32 cellular contexts compared by ENCODE assay signal in the genomic region with DNA sequence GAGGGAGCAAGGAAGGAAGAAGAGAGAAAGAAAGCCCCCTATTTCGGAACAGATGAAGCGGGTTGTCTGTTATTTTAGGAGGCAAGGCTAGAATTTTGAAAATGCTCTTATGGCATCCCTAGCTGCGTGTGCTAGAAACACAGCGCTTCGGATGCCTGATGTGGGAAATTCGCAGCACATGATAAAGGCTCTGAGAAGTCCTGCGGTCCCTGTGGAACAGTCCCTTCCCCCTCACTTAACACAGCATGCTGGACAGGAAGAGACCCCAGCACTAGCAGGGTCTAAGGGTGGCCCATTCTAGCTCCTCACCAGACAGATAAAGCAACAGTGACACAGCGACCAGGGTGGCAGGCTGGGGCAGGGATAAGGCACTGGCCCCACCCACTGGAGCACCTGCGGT.
"Had no signal": no experiment of that assay in that cellular context is flagged by ENCODE, and none has a peak within 500 bp of the region (broad histone marks: within the 10 kb centered on the region; RNA-seq: fewer than 3 reads in every experiment).

No MANE protein-coding gene starts in this region.

- H3K9me3 Mint-ChIP-seq: activated B cell treated with CpG ODN at 0.5 μM for 24 hours; activated CD4-positive, alpha-beta memory T cell treated with anti-CD3 and anti-CD28 coated beads for 36 hours; activated naive CD4-positive, alpha-beta T cell treated with anti-CD3 and anti-CD28 coated beads, Interleukin-2, amount 10 ng/mL, durations not matched to agents 7 days and 5 days; activated naive CD8-positive, alpha-beta T cell treated with anti-CD3 and anti-CD28 coated beads for 36 hours; activated naive CD8-positive, alpha-beta T cell treated with anti-CD3 and anti-CD28 coated beads, Interleukin-2, amount 50 U/mL, for 24 hours; T-cell; T-helper 1 cell treated with Interleukin-12 subunit alpha and Interleukin-12 subunit beta and Interleukin-4 antibody, amounts not matched to agents 30 μg/mL and 1 μg/mL, for 36 hours; T-helper 2 cell treated with Interferon-gamma antibody and Interleukin-4, amounts not matched to agents 5 μg/mL and 100 μg/mL, for 36 hours had no signal

- H3K27ac Mint-ChIP-seq: activated B cell treated with CpG ODN at 0.5 μM for 24 hours; activated CD4-positive, alpha-beta memory T cell treated with anti-CD3 and anti-CD28 coated beads for 36 hours; activated CD8-positive, alpha-beta memory T cell treated with anti-CD3 and anti-CD28 coated beads, Interleukin-2, amount 10 ng/mL, durations not matched to agents 7 days and 5 days; activated CD8-positive, alpha-beta T cell treated with anti-CD3 and anti-CD28 coated beads, Interleukin-2, amount 10 ng/mL, durations not matched to agents 7 days and 5 days; activated naive CD4-positive, alpha-beta T cell treated with anti-CD3 and anti-CD28 coated beads, Interleukin-2, amount 10 ng/mL, durations not matched to agents 7 days and 5 days; activated naive CD8-positive, alpha-beta T cell treated with anti-CD3 and anti-CD28 coated beads for 36 hours; activated naive CD8-positive, alpha-beta T cell treated with anti-CD3 and anti-CD28 coated beads, Interleukin-2, amount 50 U/mL, for 24 hours; T-cell; T-helper 1 cell treated with Interleukin-12 subunit alpha and Interleukin-12 subunit beta and Interleukin-4 antibody, amounts not matched to agents 30 μg/mL and 1 μg/mL, for 36 hours; T-helper 2 cell treated with Interferon-gamma antibody and Interleukin-4, amounts not matched to agents 5 μg/mL and 100 μg/mL, for 36 hours had no signal

- ATAC-seq: activated CD4-positive, CD25-positive, alpha-beta regulatory T cell treated with anti-CD3 and anti-CD28 coated beads, Interleukin-2, amount 50 U/mL, for 24 hours; activated CD8-positive, alpha-beta memory T cell treated with anti-CD3 and anti-CD28 coated beads, Interleukin-2, amount 10 ng/mL, durations not matched to agents 7 days and 5 days; activated CD8-positive, alpha-beta T cell treated with anti-CD3 and anti-CD28 coated beads, Interleukin-2, amount 10 ng/mL, durations not matched to agents 7 days and 5 days; activated naive CD8-positive, alpha-beta T cell treated with anti-CD3 and anti-CD28 coated beads, Interleukin-2, amount 50 U/mL, for 24 hours; gastroesophageal sphincter; heart right ventricle; T-cell had no signal

- H3K9me3 ChIP-seq: adrenal gland, breast epithelium, colonic mucosa, esophagus squamous epithelium, gastroesophageal sphincter, heart right ventricle had no signal

- H3K36me3 Mint-ChIP-seq: activated CD4-positive, alpha-beta memory T cell treated with anti-CD3 and anti-CD28 coated beads for 36 hours; activated CD8-positive, alpha-beta memory T cell treated with anti-CD3 and anti-CD28 coated beads, Interleukin-2, amount 10 ng/mL, durations not matched to agents 7 days and 5 days; activated naive CD4-positive, alpha-beta T cell treated with anti-CD3 and anti-CD28 coated beads, Interleukin-2, amount 10 ng/mL, durations not matched to agents 7 days and 5 days; activated naive CD8-positive, alpha-beta T cell treated with anti-CD3 and anti-CD28 coated beads for 36 hours; brain; T-cell had no signal

- DNase-seq: activated B cell treated with CpG ODN at 0.5 μM for 24 hours; activated CD4-positive, alpha-beta memory T cell treated with anti-CD3 and anti-CD28 coated beads for 36 hours; activated CD4-positive, alpha-beta T cell treated with anti-CD3 and anti-CD28 coated beads for 48 hours; activated CD8-positive, alpha-beta memory T cell treated with anti-CD3 and anti-CD28 coated beads, Interleukin-2, amount 10 ng/mL, durations not matched to agents 7 days and 5 days; activated CD8-positive, alpha-beta memory T cell treated with anti-CD3 and anti-CD28 coated beads, Interleukin-2, amount 50 U/mL, for 4 hours; activated CD8-positive, alpha-beta T cell treated with anti-CD3 and anti-CD28 coated beads, Interleukin-2, amount 10 ng/mL, durations not matched to agents 7 days and 5 days; activated gamma-delta T cell; activated naive CD4-positive, alpha-beta T cell; activated naive CD4-positive, alpha-beta T cell treated with anti-CD3 and anti-CD28 coated beads, Interleukin-2, amount 10 ng/mL, durations not matched to agents 7 days and 5 days; activated naive CD8-positive, alpha-beta T cell treated with anti-CD3 and anti-CD28 coated beads for 36 hours; activated naive CD8-positive, alpha-beta T cell treated with anti-CD3 and anti-CD28 coated beads, Interleukin-2, amount 50 U/mL, for 24 hours; activated T-cell treated with anti-CD3 and anti-CD28 coated beads, Interleukin-2, amount 50 U/mL, for 1 hour; activated T-cell treated with anti-CD3 and anti-CD28 coated beads, Interleukin-2, amount 50 U/mL, for 48 hours; adrenal gland; amygdala; aorta; central memory CD4-positive, alpha-beta T cell; cerebellar nuclear complex; colonic mucosa; effector CD8-positive, alpha-beta T cell; esophagus squamous epithelium; foreskin melanocyte; heart right ventricle; T-cell; T1000; WERI-Rb-1 had no signal

- H3K4me3 Mint-ChIP-seq: activated B cell treated with CpG ODN at 0.5 μM for 24 hours; activated CD4-positive, alpha-beta memory T cell treated with anti-CD3 and anti-CD28 coated beads for 36 hours; activated CD8-positive, alpha-beta memory T cell treated with anti-CD3 and anti-CD28 coated beads, Interleukin-2, amount 10 ng/mL, durations not matched to agents 7 days and 5 days; activated CD8-positive, alpha-beta T cell treated with anti-CD3 and anti-CD28 coated beads, Interleukin-2, amount 10 ng/mL, durations not matched to agents 7 days and 5 days; activated naive CD4-positive, alpha-beta T cell treated with anti-CD3 and anti-CD28 coated beads, Interleukin-2, amount 10 ng/mL, durations not matched to agents 7 days and 5 days; activated naive CD8-positive, alpha-beta T cell treated with anti-CD3 and anti-CD28 coated beads for 36 hours; activated naive CD8-positive, alpha-beta T cell treated with anti-CD3 and anti-CD28 coated beads, Interleukin-2, amount 50 U/mL, for 24 hours; brain; T-cell; T-helper 1 cell treated with Interleukin-12 subunit alpha and Interleukin-12 subunit beta and Interleukin-4 antibody, amounts not matched to agents 30 μg/mL and 1 μg/mL, for 36 hours; T-helper 2 cell treated with Interferon-gamma antibody and Interleukin-4, amounts not matched to agents 5 μg/mL and 100 μg/mL, for 36 hours had no signal

- H3K27me3 Mint-ChIP-seq: activated CD4-positive, alpha-beta memory T cell treated with anti-CD3 and anti-CD28 coated beads for 36 hours; activated naive CD8-positive, alpha-beta T cell treated with anti-CD3 and anti-CD28 coated beads, Interleukin-2, amount 50 U/mL, for 24 hours; brain had no signal
